ENCODE assay signal across 8 cellular contexts in genomic region chr9:98045234-98046160, GRCh38. TPM values are rescaled to one million over a fixed set of nuclear protein-coding genes. Genes with fewer than 3 reads are reported as not detected.
DNase-seq lines count a peak whose midpoint lies in the region; ATAC-seq and TF ChIP-seq lines count a peak whose summit lies in the region.

No MANE protein-coding gene starts in this region.

- H3K9me3 ChIP-seq in CD4-positive, alpha-beta T cell (ENCODE audit: control insufficient read depth, low read length), result no peaks in the 10 kb centered on the region
- H3K9me3 ChIP-seq in esophagus squamous epithelium, result no peaks in the 10 kb centered on the region
- no peaks in the 10 kb centered on the region for H3K9me3 ChIP-seq in tibial nerve

- H3K27me3 ChIP-seq in CD4-positive, alpha-beta T cell (ENCODE audit: control insufficient read depth, insufficient read depth, low read length), result no peaks in the 10 kb centered on the region
- no peaks in the 10 kb centered on the region for H3K27me3 ChIP-seq in esophagus squamous epithelium
- no peaks in the 10 kb centered on the region for H3K27me3 ChIP-seq in tibial nerve

- H3K36me3 Mint-ChIP-seq in CD4-positive, alpha-beta T cell (ENCODE audit: low read depth), result no peaks in the 10 kb centered on the region
- H3K36me3 Mint-ChIP-seq in immature natural killer cell, result peaks cover 0 to 5% (median 0%) of the 10 kb centered on the region in 3 donors

- TF ChIP-seq POLR2A in esophagus squamous epithelium (IDR thresholded peaks at IDR 0.05) (no peak), tibial nerve (IDR thresholded peaks at IDR 0.05) (no peak)

- POLR2A ChIA-PET in CD4-positive, alpha-beta T cell (lab: Charles Lee), result interaction anchor here (1.1 to 3.4 kb wide), 7 partner anchors 11 to 347 kb away, joined by 3 to 28 read pairs (median 9); partner anchors contain the start of genes ANP32B, NANS, TBC1D2 and TRMO

- H3K4me1 ChIP-seq in esophagus squamous epithelium, result no peaks in the 10 kb centered on the region
- H3K4me1 ChIP-seq in tibial nerve, result no peaks in the 10 kb centered on the region

- no peaks in the 10 kb centered on the region for H3K9me3 Mint-ChIP-seq in CD4-positive, alpha-beta T cell
- H3K9me3 Mint-ChIP-seq in immature natural killer cell, result no peaks in the 10 kb centered on the region

- H3K4me1 Mint-ChIP-seq in CD4-positive, alpha-beta T cell (ENCODE audit: low read depth), result peaks cover 30% of the 10 kb centered on the region
- peaks cover 14 to 15% of the 10 kb centered on the region in 2 donors for H3K4me1 Mint-ChIP-seq in immature natural killer cell

- no peaks in the 10 kb centered on the region for H3K27me3 Mint-ChIP-seq in CD4-positive, alpha-beta T cell
- H3K27me3 Mint-ChIP-seq in immature natural killer cell (ENCODE audit: low read depth in 3 of 3), result peaks cover 0 to 8% (median 0%) of the 10 kb centered on the region in 3 donors

- TF ChIP-seq EP300 in tibial nerve (IDR thresholded peaks at IDR 0.05), result no peak

- DNase-seq in CD4-positive, alpha-beta T cell, result peak in 5 of 10 experiments; percentile 3 to 19 (median 9)
- peak; percentile 27 for DNase-seq in HT-29 (ENCODE audit: low spot score)
- peak; percentile 3 for DNase-seq in T-helper 9 cell
- peak; percentile 56 to 70 (median 66) for DNase-seq in immature natural killer cell
- no peak for DNase-seq in esophagus squamous epithelium (lab: John Stamatoyannopoulos, UW)
- DNase-seq in NCI-H1105 (lab: John Stamatoyannopoulos, UW), result no peak
- DNase-seq in tibial nerve (ENCODE audit: low spot score in 2 of 2), result no peak

- H3K27ac Mint-ChIP-seq in CD4-positive, alpha-beta T cell, result peak overlapping the region; percentile 86
- H3K27ac Mint-ChIP-seq in immature natural killer cell, result peak overlapping the region; percentile 62 to 85 (median 82)

- peak overlapping the region; percentile 45 for H3K4me3 Mint-ChIP-seq in CD4-positive, alpha-beta T cell
- peak overlapping the region; percentile 70 to 86 (median 80) for H3K4me3 Mint-ChIP-seq in immature natural killer cell

- peak; percentile 98 for ATAC-seq in CD4-positive, alpha-beta T cell (ENCODE audit: poor library complexity)
- peak; percentile 83 for ATAC-seq in GM19438 (IDR thresholded peaks at IDR 0.05; ENCODE audit: low read depth, unreplicated experiment)

- no peak overlapping the region for H3K27ac ChIP-seq in CD4-positive, alpha-beta T cell (ENCODE audit: low read depth, low read length)
- H3K27ac ChIP-seq in esophagus squamous epithelium (peak overlapping the region in 1 of 4 donors; percentile 28), tibial nerve (no peak overlapping the region)

- CTCF ChIA-PET in CD4-positive, alpha-beta T cell (lab: Charles Lee), result interaction anchor here (0.5 to 3.2 kb wide), 12 partner anchors 11 to 218 kb away, joined by 3 to 19 read pairs (median 4); partner anchors contain the start of genes ANP32B, NANS and TRMO

- H3K4me3 ChIP-seq in esophagus squamous epithelium, result peak overlapping the region in 1 of 4 donors; percentile 45
- H3K4me3 ChIP-seq in tibial nerve, result peak overlapping the region in 1 of 4 donors; percentile 11

- H3K36me3 ChIP-seq in esophagus squamous epithelium (no peaks in the 10 kb centered on the region), tibial nerve (no peaks in the 10 kb centered on the region)

- peak; percentile 18 for TF ChIP-seq CTCF in CD4-positive, alpha-beta T cell (IDR thresholded peaks at IDR 0.05)
- TF ChIP-seq CTCF in esophagus squamous epithelium (IDR thresholded peaks at IDR 0.05), result no peak
- TF ChIP-seq CTCF in tibial nerve (IDR thresholded peaks at IDR 0.05), result no peak

- intact Hi-C loops in CD4-positive, alpha-beta T cell (cut with DNase I, micrococcal nuclease), result loop anchor here in 1 of 2 experiments (1.0 kb wide), 1 partner anchor 11 kb away; the partner anchor contains the start of gene NANS
- intact Hi-C loops in esophagus squamous epithelium (cut with DNase I), result no loop called here

- 59 to 70% methylated on average over 6 of the region's 6 CpGs for WGBS in esophagus squamous epithelium, 2 donors
- 64 to 65% methylated on average over 6 of the region's 6 CpGs for WGBS in tibial nerve, 2 donors

RNA-seq across cellular contexts. Expression of gene NANS, which starts 11.0 kb away (rescaled TPM):
- 10 to 100 TPM; 70.5 to 74.0 TPM for total RNA-seq in CD4-positive, alpha-beta T cell
- 122 and 125 TPM in 2 replicates for total RNA-seq in HT-29 (2014; rRNA removed; shearing (Covaris generic))
- 10 to 100 TPM; 21.5 to 41.8 (median 34.1) TPM for polyA plus RNA-seq in immature natural killer cell
- 10 to 100 TPM; 46.2 to 72.0 (median 58.4) TPM for total RNA-seq in esophagus squamous epithelium
- 10 to 100 TPM; 35.2 to 74.4 (median 44.6) TPM for total RNA-seq in tibial nerve

Comparison
In these comparisons a context has a peak if more than half of its experiments do, and no peak if none do; other contexts are left out.
1. DNase-seq: peak in HT-29 (single experiment), T-helper 9 cell (single experiment) and immature natural killer cell (3 of 3); none in esophagus squamous epithelium (single experiment), NCI-H1105 (single experiment) and tibial nerve (0 of 2).